In genomic region chr11:57778318-57779037, GRCh38 we compare ENCODE assay signal across 9 cellular contexts. TPM values are rescaled to one million over a fixed set of nuclear protein-coding genes. Genes with fewer than 3 reads are reported as not detected.
A peak's percentile ranks its signal among the peaks of the same experiment; 100 is the strongest.
DNase-seq lines count a peak whose midpoint lies in the region; ATAC-seq and TF ChIP-seq lines count a peak whose summit lies in the region.
"Had no signal": no experiment of that assay in that cellular context is flagged by ENCODE, and none has a peak within 500 bp of the region (broad histone marks: within the 10 kb centered on the region; RNA-seq: fewer than 3 reads in every experiment).

No MANE protein-coding gene starts in this region.

- H3K36me3 ChIP-seq in Caco-2 (ENCODE audit: control insufficient read depth, insufficient read depth, low read length) (no peaks in the 10 kb centered on the region), brain microvascular endothelial cell (replicated peaks) (no peaks in the 10 kb centered on the region), iPS-20b (ENCODE audit: insufficient read depth, low read depth, low read length) (no peaks in the 10 kb centered on the region)

- CTCF ChIA-PET in Caco-2 (lab: Charles Lee) = interaction anchor here (0.5 to 4.6 kb wide), 7 partner anchors 10 to 27 kb away, joined by 4 to 54 read pairs (median 8); partner anchors contain the start of genes BTBD18 and CTNND1

- DNase-seq in Caco-2 (peak; percentile 90 to 94), NCI-H1048 (lab: John Stamatoyannopoulos, UW) (peak; percentile 88), brain microvascular endothelial cell (peak; percentile 100), skeletal muscle cell (ENCODE audit: low read depth) (peak; percentile 96), NCI-H1930 (lab: John Stamatoyannopoulos, UW) (no peak), NCI-H524 treated with DMSO at 0.1 percent for 48 hours (lab: John Stamatoyannopoulos, UW) (no peak)

- H3K4me3 ChIP-seq in Caco-2 (ENCODE audit: low read depth, low read length) = peak overlapping the region; percentile 23
- peak overlapping the region; percentile 29 for H3K4me3 ChIP-seq in brain microvascular endothelial cell (ENCODE audit: low read depth, low read length)
- H3K4me3 ChIP-seq in iPS-20b (ENCODE audit: low read length) = peak overlapping the region; percentile 48
- peak overlapping the region; percentile 18 for H3K4me3 ChIP-seq in skeletal muscle cell (ENCODE audit: low read depth, low read length)

- intact Hi-C loops in Caco-2 (cut with micrococcal nuclease; ENCODE audit: unreplicated experiment) = loop anchor here (1.0 to 5.0 kb wide), 3 partner anchors 10 to 799 kb away; partner anchors contain the start of genes CTNND1, LPXN and ZFP91

- peaks cover 80% of the 10 kb centered on the region for H3K4me1 Mint-ChIP-seq in Caco-2 (ENCODE audit: low read depth, unreplicated experiment)

- peak overlapping the region; percentile 81 for H3K9ac ChIP-seq in iPS-20b (ENCODE audit: low read depth, low read length)

- BruUV-seq in Caco-2 (replicated peaks; lab: Mats Ljungman, UMichigan) = no TSS peak

- peak overlapping the region; percentile 97 for H3K27ac ChIP-seq in brain microvascular endothelial cell
- peak overlapping the region; percentile 71 for H3K27ac ChIP-seq in iPS-20b (ENCODE audit: low read length)
- H3K27ac ChIP-seq: HL-60 had no signal

- no peaks in the 10 kb centered on the region for H3K27me3 Mint-ChIP-seq in Caco-2 (ENCODE audit: insufficient read depth, unreplicated experiment)

- ATAC-seq in GM18498 (IDR thresholded peaks at IDR 0.05; ENCODE audit: unreplicated experiment) = no peak

- TF ChIP-seq CTCF in Caco-2 (IDR thresholded peaks at IDR 0.05; ENCODE audit: insufficient read depth in 1 of 2, low read depth in 1 of 2, low read length in 1 of 2, severe bottlenecking in 1 of 2, unreplicated experiment in 1 of 2) (no peak), brain microvascular endothelial cell (IDR thresholded peaks at IDR 0.05; ENCODE audit: low read depth, low read length, missing control alignments) (no peak)

- in situ Hi-C loops in brain microvascular endothelial cell (cut with HindIII; ENCODE audit: low pct_ligation_motif_present, low sequenced_read_pairs) = no loop called here

- H3K4me1 ChIP-seq in Caco-2 (peaks cover 87% of the 10 kb centered on the region), iPS-20b (ENCODE audit: insufficient read depth, low read length) (peaks cover 76% of the 10 kb centered on the region)

- H3K9me3 ChIP-seq in Caco-2 (no peaks in the 10 kb centered on the region), iPS-20b (ENCODE audit: insufficient read depth, low read depth, low read length) (no peaks in the 10 kb centered on the region)

- H3K27me3 ChIP-seq in Caco-2 (replicated peaks; ENCODE audit: control insufficient read depth, insufficient read depth, low read length) = no peaks in the 10 kb centered on the region
- no peaks in the 10 kb centered on the region for H3K27me3 ChIP-seq in brain microvascular endothelial cell (replicated peaks)
- H3K27me3 ChIP-seq in iPS-20b (ENCODE audit: insufficient read depth, low read length) = no peaks in the 10 kb centered on the region

- H3K27ac Mint-ChIP-seq in Caco-2 (ENCODE audit: unreplicated experiment) = peak overlapping the region; percentile 94

- POLR2A ChIA-PET in Caco-2 (lab: Charles Lee) = interaction anchor here (0.5 to 3.3 kb wide), 11 partner anchors 8 to 67 kb away, joined by 3 to 118 read pairs (median 7); partner anchors contain the start of genes CTNND1, MED19 and SELENOH

- peak overlapping the region; percentile 65 for H3K4me3 Mint-ChIP-seq in Caco-2 (ENCODE audit: unreplicated experiment)

- H3K36me3 Mint-ChIP-seq in Caco-2 (ENCODE audit: insufficient read depth, unreplicated experiment) = peaks cover 53% of the 10 kb centered on the region

- no peaks in the 10 kb centered on the region for H3K9me3 Mint-ChIP-seq in Caco-2 (ENCODE audit: unreplicated experiment)

RNA-seq across cellular contexts. Expression of gene CTNND1, which starts 16.9 kb away (rescaled TPM):
- total RNA-seq in Caco-2 (2022) = 223 and 225 TPM in 2 replicates

RNA-seq across cellular contexts. Expression of gene BTBD18, which starts 26.9 kb away (rescaled TPM):
- not detected in 2 replicates for total RNA-seq in Caco-2 (2022)

RNA-seq across cellular contexts. Expression of gene SELENOH, which starts 37.2 kb away (rescaled TPM):
- total RNA-seq in Caco-2 (2022) = 174 and 175 TPM in 2 replicates

Comparison
In these comparisons a context has a peak if more than half of its experiments do, and no peak if none do; other contexts are left out.
1. DNase-seq: peak in Caco-2 (2 of 2), NCI-H1048 (single experiment), brain microvascular endothelial cell (single experiment) and skeletal muscle cell (single experiment); none in NCI-H1930 (0 of 2) and NCI-H524 treated with DMSO at 0.1 percent for 48 hours (single experiment).
2. Peak in every context shown above with its lines, with median percentiles within 50 percentile points of each other: H3K4me3 ChIP-seq.